Comparison of ENCODE assay signal across 12 cellular contexts in genomic region chr12:8960185-8960584, GRCh38.
"Had no signal": no experiment of that assay in that cellular context is flagged by ENCODE, and none has a peak within 500 bp of the region (broad histone marks: within the 10 kb centered on the region; RNA-seq: fewer than 3 reads in every experiment).

No MANE protein-coding gene starts in this region.

- H3K9me3 ChIP-seq: breast epithelium, esophagus squamous epithelium, sigmoid colon, stomach had no signal

- H3K36me3 ChIP-seq: breast epithelium, esophagus squamous epithelium, sigmoid colon, stomach had no signal

- H3K27ac ChIP-seq: breast epithelium, esophagus squamous epithelium, sigmoid colon, stomach had no signal

- DNase-seq: activated CD8-positive, alpha-beta memory T cell treated with anti-CD3 and anti-CD28 coated beads for 24 hours; activated gamma-delta T cell treated with Interleukin-2 at 50 U/mL for 16 hours; anterior cingulate cortex; esophagus squamous epithelium; foreskin fibroblast; mammary epithelial cell; nephron progenitor cell; SHP77; sigmoid colon; stomach had no signal

- H3K27ac Mint-ChIP-seq: nephron progenitor cell had no signal

- H3K27me3 ChIP-seq: breast epithelium, esophagus squamous epithelium, sigmoid colon, stomach had no signal

- H3K4me1 ChIP-seq: breast epithelium, esophagus squamous epithelium, sigmoid colon, stomach had no signal

- H3K4me3 Mint-ChIP-seq: nephron progenitor cell had no signal

- H3K4me1 Mint-ChIP-seq: nephron progenitor cell had no signal

- H3K4me3 ChIP-seq: breast epithelium, esophagus squamous epithelium, sigmoid colon, stomach had no signal

- ATAC-seq: SK-N-SH treated with all-trans-retinoic acid at 6 μM for 48 hours had no signal
